19 cellular contexts compared by ENCODE assay signal in genomic region chr16:23907903-23908302, GRCh38.
DNase-seq lines count a peak whose midpoint lies in the region; ATAC-seq and TF ChIP-seq lines count a peak whose summit lies in the region.
"Had no signal": no experiment of that assay in that cellular context is flagged by ENCODE, and none has a peak within 500 bp of the region (broad histone marks: within the 10 kb centered on the region; RNA-seq: fewer than 3 reads in every experiment).

No MANE protein-coding gene starts in this region.

- no peaks in the 10 kb centered on the region for H3K27me3 Mint-ChIP-seq in activated naive CD8-positive, alpha-beta T cell
- no peaks in the 10 kb centered on the region for H3K27me3 Mint-ChIP-seq in activated naive CD8-positive, alpha-beta T cell treated with anti-CD3 and anti-CD28 coated beads, Interleukin-2, amount 50 U/mL, for 24 hours
- H3K27me3 Mint-ChIP-seq in endodermal cell (ENCODE audit: insufficient read depth) = peaks cover 6% of the 10 kb centered on the region
- H3K27me3 Mint-ChIP-seq in stimulated activated naive B cell treated with anti-CD40 and anti-IgM and Interleukin-4, amounts not matched to agents 10 μg/mL and 1 μg/mL and 100 μg/mL, for 72 hours = no peaks in the 10 kb centered on the region
- H3K27me3 Mint-ChIP-seq: activated CD4-positive, alpha-beta memory T cell treated with anti-CD3 and anti-CD28 coated beads, Interleukin-2, amount 10 ng/mL, durations not matched to agents 7 days and 5 days had no signal

- H3K4me1 ChIP-seq in endodermal cell (ENCODE audit: control insufficient read depth, insufficient read depth, low read length) = peaks cover 2% of the 10 kb centered on the region
- H3K4me1 ChIP-seq: Caco-2, psoas muscle, thyroid gland had no signal

- H3K4me1 Mint-ChIP-seq in activated naive CD8-positive, alpha-beta T cell (ENCODE audit: low read depth) = peaks cover 67% of the 10 kb centered on the region
- peaks cover 61% of the 10 kb centered on the region for H3K4me1 Mint-ChIP-seq in activated naive CD8-positive, alpha-beta T cell treated with anti-CD3 and anti-CD28 coated beads, Interleukin-2, amount 50 U/mL, for 24 hours
- H3K4me1 Mint-ChIP-seq in endodermal cell = peaks cover 22% of the 10 kb centered on the region
- H3K4me1 Mint-ChIP-seq in stimulated activated naive B cell treated with anti-CD40 and anti-IgM and Interleukin-4, amounts not matched to agents 10 μg/mL and 1 μg/mL and 100 μg/mL, for 72 hours = peaks cover 62 to 93% of the 10 kb centered on the region in 2 donors
- H3K4me1 Mint-ChIP-seq: nephron progenitor cell had no signal

- H3K36me3 ChIP-seq in endodermal cell (ENCODE audit: control insufficient read depth, insufficient read depth, low read length) = no peaks in the 10 kb centered on the region
- H3K36me3 ChIP-seq: thyroid gland had no signal

- H3K9me3 Mint-ChIP-seq in activated naive CD8-positive, alpha-beta T cell (ENCODE audit: low read depth) = no peaks in the 10 kb centered on the region
- no peaks in the 10 kb centered on the region for H3K9me3 Mint-ChIP-seq in activated naive CD8-positive, alpha-beta T cell treated with anti-CD3 and anti-CD28 coated beads, Interleukin-2, amount 50 U/mL, for 24 hours
- H3K9me3 Mint-ChIP-seq in endodermal cell = no peaks in the 10 kb centered on the region
- no peaks in the 10 kb centered on the region for H3K9me3 Mint-ChIP-seq in stimulated activated naive B cell treated with anti-CD40 and anti-IgM and Interleukin-4, amounts not matched to agents 10 μg/mL and 1 μg/mL and 100 μg/mL, for 72 hours
- H3K9me3 Mint-ChIP-seq: activated CD4-positive, alpha-beta memory T cell treated with anti-CD3 and anti-CD28 coated beads, Interleukin-2, amount 10 ng/mL, durations not matched to agents 7 days and 5 days; nephron progenitor cell had no signal

- H3K27me3 ChIP-seq in endodermal cell (ENCODE audit: control insufficient read depth, insufficient read depth, low read length, poor library complexity, severe bottlenecking) = no peaks in the 10 kb centered on the region
- H3K27me3 ChIP-seq: thyroid gland had no signal

- 87 to 90% methylated on average over 4 to 7 of the region's 7 CpGs for WGBS in endodermal cell (ENCODE audit: insufficient coverage in 1 of 2, insufficient read length in 1 of 2), 2 experiments

- H3K27ac ChIP-seq in endodermal cell (ENCODE audit: low read depth, low read length) = no peak overlapping the region
- H3K27ac ChIP-seq: psoas muscle, thyroid gland had no signal

- no peak for ATAC-seq in activated naive CD8-positive, alpha-beta T cell treated with anti-CD3 and anti-CD28 coated beads, Interleukin-2, amount 50 U/mL, for 24 hours
- no peak for ATAC-seq in stimulated activated naive B cell treated with anti-CD40 and anti-IgM and Interleukin-4, amounts not matched to agents 10 μg/mL and 1 μg/mL and 100 μg/mL, for 72 hours (replicated peaks)
- no peak for ATAC-seq in HG03439 (IDR thresholded peaks at IDR 0.05; ENCODE audit: unreplicated experiment)
- ATAC-seq: HepG2, psoas muscle had no signal

- no peak overlapping the region for H3K4me3 ChIP-seq in endodermal cell (ENCODE audit: low read length)
- H3K4me3 ChIP-seq: psoas muscle, thyroid gland had no signal

- no peaks in the 10 kb centered on the region for H3K9me3 ChIP-seq in endodermal cell (ENCODE audit: control insufficient read depth, low read length)
- H3K9me3 ChIP-seq: Caco-2, psoas muscle, thyroid gland had no signal

- H3K27ac Mint-ChIP-seq in activated naive CD8-positive, alpha-beta T cell = peak overlapping the region; percentile 34
- no peak overlapping the region for H3K27ac Mint-ChIP-seq in activated naive CD8-positive, alpha-beta T cell treated with anti-CD3 and anti-CD28 coated beads, Interleukin-2, amount 50 U/mL, for 24 hours
- H3K27ac Mint-ChIP-seq in endodermal cell = peak overlapping the region; percentile 38
- H3K27ac Mint-ChIP-seq in stimulated activated naive B cell treated with anti-CD40 and anti-IgM and Interleukin-4, amounts not matched to agents 10 μg/mL and 1 μg/mL and 100 μg/mL, for 72 hours = peak overlapping the region; percentile 68
- H3K27ac Mint-ChIP-seq: activated CD4-positive, alpha-beta memory T cell treated with anti-CD3 and anti-CD28 coated beads, Interleukin-2, amount 10 ng/mL, durations not matched to agents 7 days and 5 days; nephron progenitor cell had no signal

- H3K9ac ChIP-seq in endodermal cell (ENCODE audit: extremely low read depth, low read length, poor library complexity, severe bottlenecking) = no peak overlapping the region

- H3K4me3 Mint-ChIP-seq in activated naive CD8-positive, alpha-beta T cell = no peak overlapping the region
- H3K4me3 Mint-ChIP-seq in activated naive CD8-positive, alpha-beta T cell treated with anti-CD3 and anti-CD28 coated beads, Interleukin-2, amount 50 U/mL, for 24 hours = no peak overlapping the region
- no peak overlapping the region for H3K4me3 Mint-ChIP-seq in endodermal cell
- no peak overlapping the region for H3K4me3 Mint-ChIP-seq in stimulated activated naive B cell treated with anti-CD40 and anti-IgM and Interleukin-4, amounts not matched to agents 10 μg/mL and 1 μg/mL and 100 μg/mL, for 72 hours
- H3K4me3 Mint-ChIP-seq: activated CD4-positive, alpha-beta memory T cell treated with anti-CD3 and anti-CD28 coated beads, Interleukin-2, amount 10 ng/mL, durations not matched to agents 7 days and 5 days; nephron progenitor cell had no signal

- no peak for DNase-seq in activated naive CD8-positive, alpha-beta T cell treated with anti-CD3 and anti-CD28 coated beads, Interleukin-2, amount 50 U/mL, for 24 hours
- DNase-seq in NCI-H82 treated with DMSO at 0.1 percent for 48 hours (lab: John Stamatoyannopoulos, UW; ENCODE audit: unreplicated experiment) (peak; percentile 4), endodermal cell (no peak), NCI-H2081 (lab: John Stamatoyannopoulos, UW) (no peak), pons (ENCODE audit: low spot score) (no peak)
- no peak for DNase-seq in stimulated activated naive B cell treated with anti-CD40 and anti-IgM and Interleukin-4, amounts not matched to agents 10 μg/mL and 1 μg/mL and 100 μg/mL, for 72 hours
- DNase-seq: activated CD4-positive, alpha-beta memory T cell treated with anti-CD3 and anti-CD28 coated beads, Interleukin-2, amount 10 ng/mL, durations not matched to agents 7 days and 5 days; anterior cingulate cortex; Caco-2; NCI-H187; NCI-H446; nephron progenitor cell; psoas muscle; stimulated activated CD8-positive, alpha-beta memory T cell treated with anti-CD3 and anti-CD28 coated beads, Interleukin-4, amount 100 ng/mL, for 48 hours; T-helper 1 cell; thyroid gland had no signal

- H3K36me3 Mint-ChIP-seq in activated naive CD8-positive, alpha-beta T cell = peaks cover 3% of the 10 kb centered on the region
- H3K36me3 Mint-ChIP-seq in activated naive CD8-positive, alpha-beta T cell treated with anti-CD3 and anti-CD28 coated beads, Interleukin-2, amount 50 U/mL, for 24 hours (ENCODE audit: low read depth) = peaks cover 10% of the 10 kb centered on the region
- no peaks in the 10 kb centered on the region for H3K36me3 Mint-ChIP-seq in endodermal cell (ENCODE audit: low read depth)
- peaks cover 16 to 37% of the 10 kb centered on the region in 2 donors for H3K36me3 Mint-ChIP-seq in stimulated activated naive B cell treated with anti-CD40 and anti-IgM and Interleukin-4, amounts not matched to agents 10 μg/mL and 1 μg/mL and 100 μg/mL, for 72 hours

- TF ChIP-seq CTCF in endodermal cell (conservative IDR thresholded peaks at IDR 0.05) = no peak
